In the genomic region with DNA sequence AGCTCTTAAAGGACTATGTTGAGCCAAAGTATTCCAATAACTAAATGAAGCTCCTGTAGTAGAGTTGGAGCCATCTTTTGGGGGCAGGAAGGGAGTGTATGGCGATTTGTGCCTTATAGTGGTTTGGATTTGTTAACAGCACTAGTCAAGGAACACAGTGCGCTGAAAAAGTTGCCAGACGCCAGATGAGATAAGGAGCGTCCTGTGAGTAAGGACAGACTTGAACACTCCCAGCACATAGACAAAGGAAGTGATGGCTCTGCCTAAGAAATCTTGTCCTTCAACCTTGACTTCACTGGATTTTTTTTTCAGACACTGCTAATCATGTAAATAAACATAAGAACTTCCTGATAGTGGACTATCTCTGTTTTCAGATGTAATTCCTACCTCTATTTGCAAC, we compare ENCODE assay signal across 21 cellular contexts.
A peak's percentile ranks its signal among the peaks of the same experiment; 100 is the strongest.
DNase-seq lines count a peak whose midpoint lies in the region; ATAC-seq and TF ChIP-seq lines count a peak whose summit lies in the region.
"Had no signal": no experiment of that assay in that cellular context is flagged by ENCODE, and none has a peak within 500 bp of the region (broad histone marks: within the 10 kb centered on the region; RNA-seq: fewer than 3 reads in every experiment).

No MANE protein-coding gene starts in this region.

- H3K27ac ChIP-seq in IMR-90 (ENCODE audit: insufficient read depth, low read length): no peak overlapping the region
- H3K27ac ChIP-seq in VCaP: peak overlapping the region; percentile 48
- H3K27ac ChIP-seq in parathyroid adenoma: no peak overlapping the region
- H3K27ac ChIP-seq: HL-60, SJCRH30, thyroid gland had no signal

- H3K36me3 ChIP-seq in IMR-90 (ENCODE audit: control insufficient read depth, insufficient read depth, low read length): no peaks in the 10 kb centered on the region
- no peaks in the 10 kb centered on the region for H3K36me3 ChIP-seq in parathyroid adenoma (ENCODE audit: control insufficient read depth, insufficient read depth, low read length)
- H3K36me3 ChIP-seq: SJCRH30, thyroid gland had no signal

- H3K56ac ChIP-seq in IMR-90 (ENCODE audit: extremely low read depth, insufficient read depth, low read length): no peak overlapping the region

- H4K91ac ChIP-seq in IMR-90 (ENCODE audit: insufficient read depth, low read depth, low read length): no peak overlapping the region

- H2BK5ac ChIP-seq in IMR-90 (ENCODE audit: low read depth, low read length, poor library complexity, severe bottlenecking): no peak overlapping the region

- TF ChIP-seq CTCF in IMR-90 (conservative IDR thresholded peaks at IDR 0.05; ENCODE audit: low read depth, low read length): no peak
- TF ChIP-seq CTCF in VCaP (conservative IDR thresholded peaks at IDR 0.05): no peak
- TF ChIP-seq CTCF in parathyroid adenoma (IDR thresholded peaks at IDR 0.05): no peak

- CTCF ChIA-PET in IMR-90 (lab: Yijun Ruan, JAX): interaction anchor here (0.6 kb wide), 1 partner anchor 18 kb away, joined by 5 read pairs; no protein-coding TSS in a partner anchor

- no peaks in the 10 kb centered on the region for H4K20me1 ChIP-seq in IMR-90 (ENCODE audit: insufficient read depth, low read length)

- H3K9me1 ChIP-seq in IMR-90 (ENCODE audit: insufficient read depth, low read length): no peaks in the 10 kb centered on the region

- no peak for TF ChIP-seq POLR2A in IMR-90 (IDR thresholded peaks at IDR 0.05; ENCODE audit: low read depth, low read length)

- no peak overlapping the region for H2AK5ac ChIP-seq in IMR-90 (ENCODE audit: low read depth, low read length)

- BruUV-seq in IMR-90 (replicated peaks; lab: Mats Ljungman, UMichigan): no TSS peak

- in situ Hi-C loops in IMR-90 (cut with MboI; ENCODE audit: low sequenced_read_pairs): no loop called here

- intact Hi-C loops in IMR-90 (cut with micrococcal nuclease) (no loop called here), left ventricle myocardium superior (cut with micrococcal nuclease) (no loop called here)

- H3K4ac ChIP-seq in IMR-90 (ENCODE audit: low read depth, low read length): no peak overlapping the region

- no peak for ATAC-seq in IMR-90 (ENCODE audit: low read depth)
- peak; percentile 50 for ATAC-seq in left ventricle myocardium superior
- ATAC-seq: naive thymus-derived CD4-positive, alpha-beta T cell had no signal

- H4K8ac ChIP-seq in IMR-90 (ENCODE audit: low read depth in 2 of 2, low read length in 2 of 2): no peak overlapping the region

- H3K4me3 ChIP-seq in IMR-90 (ENCODE audit: insufficient read depth, low read depth, low read length): no peak overlapping the region
- no peak overlapping the region for H3K4me3 ChIP-seq in parathyroid adenoma (ENCODE audit: low read depth, low read length)
- H3K4me3 ChIP-seq: SJCRH30, thyroid gland had no signal

- no peak overlapping the region for H4K5ac ChIP-seq in IMR-90 (ENCODE audit: low read depth, low read length)

- peak; percentile 7 for DNase-seq in IMR-90
- DNase-seq in left ventricle myocardium superior: no peak
- no peak for DNase-seq in NCI-H2196 treated with DMSO at 0.1 percent for 48 hours (lab: John Stamatoyannopoulos, UW; ENCODE audit: unreplicated experiment)
- no peak for DNase-seq in activated CD4-positive, alpha-beta T cell treated with anti-CD3 and anti-CD28 coated beads, Interleukin-2, amount 50 U/mL, for 4 hours
- DNase-seq in stimulated activated CD4-positive, alpha-beta T cell treated with anti-CD3 and anti-CD28 coated beads, Interleukin-4, amount 100 ng/mL, for 4 hours: no peak
- no peak for DNase-seq in ureter (ENCODE audit: low spot score)
- DNase-seq: activated CD4-positive, alpha-beta T cell treated with anti-CD3 and anti-CD28 coated beads for 48 hours; activated naive CD4-positive, alpha-beta T cell treated with Interleukin-2 at 50 U/mL for 16 hours; activated T-cell treated with anti-CD3 and anti-CD28 coated beads, Interleukin-2, amount 50 U/mL, for 48 hours; caudate nucleus; HCEC 1CT; naive thymus-derived CD4-positive, alpha-beta T cell; NCI-H1105; NCI-H2081 treated with DMSO at 0.1 percent for 48 hours; NCI-H446; SJCRH30; stimulated activated CD4-positive, alpha-beta T cell treated with anti-CD3 and anti-CD28 coated beads, Interleukin-12 subunit alpha, Interleukin-12 subunit beta, amount 100 ng/mL, for 4 hours; thyroid gland had no signal

- no peak overlapping the region for H2BK120ac ChIP-seq in IMR-90 (ENCODE audit: low read depth, low read length)

- no peak overlapping the region for H2AFZ ChIP-seq in IMR-90 (replicated peaks; ENCODE audit: low read length, poor library complexity)
- H2AFZ ChIP-seq in parathyroid adenoma: peak overlapping the region; percentile 14

- no CpG with 5 or more reads among the region's 4 CpGs for WGBS in IMR-90 (ENCODE audit: extremely low coverage in 2 of 2, insufficient read length in 1 of 2), 2 experiments

- H3K9ac ChIP-seq in IMR-90 (ENCODE audit: low read depth, low read length) (no peak overlapping the region), parathyroid adenoma (no peak overlapping the region)

- H3K4me2 ChIP-seq in IMR-90 (ENCODE audit: low read depth, low read length): no peak overlapping the region
- peak overlapping the region; percentile 45 for H3K4me2 ChIP-seq in parathyroid adenoma (ENCODE audit: low read length)

- no peak overlapping the region for H2BK20ac ChIP-seq in IMR-90 (ENCODE audit: low read depth, low read length)

- no peaks in the 10 kb centered on the region for H3K79me1 ChIP-seq in IMR-90 (ENCODE audit: low read depth in 1 of 2, low read length in 2 of 2)

- dilution Hi-C loops in IMR-90 (cut with HindIII; ENCODE audit: low sequenced_read_pairs, unreplicated experiment): no loop called here

- H3K18ac ChIP-seq in IMR-90 (ENCODE audit: low read depth, low read length): no peak overlapping the region

- H3K79me2 ChIP-seq in parathyroid adenoma: no peaks in the 10 kb centered on the region

- no peak overlapping the region for H2BK15ac ChIP-seq in IMR-90 (ENCODE audit: low read depth, low read length)

- POLR2A ChIA-PET in IMR-90 (lab: Charles Lee; ENCODE audit: unreplicated experiment): no interaction called here

- H3K9me3 ChIP-seq in IMR-90 (ENCODE audit: control insufficient read depth, insufficient read depth, low read length): no peaks in the 10 kb centered on the region
- no peaks in the 10 kb centered on the region for H3K9me3 ChIP-seq in parathyroid adenoma (ENCODE audit: control insufficient read depth, low read length)
- H3K9me3 ChIP-seq: SJCRH30, thyroid gland had no signal

- no peak for TF ChIP-seq RAD21 in IMR-90 (IDR thresholded peaks at IDR 0.05; ENCODE audit: low read length)

- no peaks in the 10 kb centered on the region; the same call in 1 of the 2 replicates for H3K4me1 ChIP-seq in IMR-90 (ENCODE audit: control insufficient read depth, insufficient read depth, low read length)
- H3K4me1 ChIP-seq in parathyroid adenoma: peaks cover 3% of the 10 kb centered on the region
- H3K4me1 ChIP-seq: SJCRH30, thyroid gland had no signal

- H3K23ac ChIP-seq in IMR-90 (ENCODE audit: low read depth, low read length): no peak overlapping the region

- no peak overlapping the region for H3K14ac ChIP-seq in IMR-90 (replicated peaks; ENCODE audit: low read depth, low read length)

- H3K27me3 ChIP-seq in IMR-90 (ENCODE audit: control insufficient read depth, insufficient read depth, low read length): no peaks in the 10 kb centered on the region
- no peaks in the 10 kb centered on the region for H3K27me3 ChIP-seq in parathyroid adenoma (ENCODE audit: control insufficient read depth, insufficient read depth, low read length)
- H3K27me3 ChIP-seq: SJCRH30, thyroid gland had no signal

- no peak overlapping the region for H2AK9ac ChIP-seq in IMR-90 (replicated peaks; ENCODE audit: low read depth, low read length, poor library complexity)

TF ChIP-seq in IMR-90, 13 proteins besides CTCF, POLR2A, EP300 and RAD21:
- no peak for TF ChIP-seq RFX5 (IDR thresholded peaks at IDR 0.05; ENCODE audit: low read depth, low read length)
- no peak for TF ChIP-seq RCOR1 (IDR thresholded peaks at IDR 0.05; ENCODE audit: insufficient replicate concordance, low read length)
- no peak for TF ChIP-seq FOS (IDR thresholded peaks at IDR 0.05; ENCODE audit: low read depth, low read length)
- no peak for TF ChIP-seq MXI1 (IDR thresholded peaks at IDR 0.05; ENCODE audit: borderline replicate concordance, low read depth, low read length)
- TF ChIP-seq NFE2L2 (IDR thresholded peaks at IDR 0.05; ENCODE audit: low read depth, low read length): no peak
- TF ChIP-seq BHLHE40 (IDR thresholded peaks at IDR 0.05; ENCODE audit: low read depth, low read length): no peak
- TF ChIP-seq, protein P1, sequence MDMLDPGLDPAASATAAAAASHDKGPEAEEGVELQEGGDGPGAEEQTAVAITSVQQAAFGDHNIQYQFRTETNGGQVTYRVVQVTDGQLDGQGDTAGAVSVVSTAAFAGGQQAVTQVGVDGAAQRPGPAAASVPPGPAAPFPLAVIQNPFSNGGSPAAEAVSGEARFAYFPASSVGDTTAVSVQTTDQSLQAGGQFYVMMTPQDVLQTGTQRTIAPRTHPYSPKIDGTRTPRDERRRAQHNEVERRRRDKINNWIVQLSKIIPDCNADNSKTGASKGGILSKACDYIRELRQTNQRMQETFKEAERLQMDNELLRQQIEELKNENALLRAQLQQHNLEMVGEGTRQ (IDR thresholded peaks at IDR 0.05; ENCODE audit: low read depth, low read length): no peak
- TF ChIP-seq MAFK (IDR thresholded peaks at IDR 0.05; ENCODE audit: low read depth, low read length): no peak
- no peak for TF ChIP-seq SMC3 (IDR thresholded peaks at IDR 0.05; ENCODE audit: low read depth, low read length)
- TF ChIP-seq MAZ (IDR thresholded peaks at IDR 0.05; ENCODE audit: borderline replicate concordance, low read depth, low read length): no peak
- TF ChIP-seq, protein P2, sequence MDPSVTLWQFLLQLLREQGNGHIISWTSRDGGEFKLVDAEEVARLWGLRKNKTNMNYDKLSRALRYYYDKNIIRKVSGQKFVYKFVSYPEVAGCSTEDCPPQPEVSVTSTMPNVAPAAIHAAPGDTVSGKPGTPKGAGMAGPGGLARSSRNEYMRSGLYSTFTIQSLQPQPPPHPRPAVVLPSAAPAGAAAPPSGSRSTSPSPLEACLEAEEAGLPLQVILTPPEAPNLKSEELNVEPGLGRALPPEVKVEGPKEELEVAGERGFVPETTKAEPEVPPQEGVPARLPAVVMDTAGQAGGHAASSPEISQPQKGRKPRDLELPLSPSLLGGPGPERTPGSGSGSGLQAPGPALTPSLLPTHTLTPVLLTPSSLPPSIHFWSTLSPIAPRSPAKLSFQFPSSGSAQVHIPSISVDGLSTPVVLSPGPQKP (IDR thresholded peaks at IDR 0.05; ENCODE audit: borderline replicate concordance, low read depth, low read length): no peak
- TF ChIP-seq CEBPB (IDR thresholded peaks at IDR 0.05; ENCODE audit: low read depth, low read length): no peak
- no peak for TF ChIP-seq CHD1 (IDR thresholded peaks at IDR 0.05; ENCODE audit: low read depth, low read length)
